10 cellular contexts compared by ENCODE assay signal in the genomic region with DNA sequence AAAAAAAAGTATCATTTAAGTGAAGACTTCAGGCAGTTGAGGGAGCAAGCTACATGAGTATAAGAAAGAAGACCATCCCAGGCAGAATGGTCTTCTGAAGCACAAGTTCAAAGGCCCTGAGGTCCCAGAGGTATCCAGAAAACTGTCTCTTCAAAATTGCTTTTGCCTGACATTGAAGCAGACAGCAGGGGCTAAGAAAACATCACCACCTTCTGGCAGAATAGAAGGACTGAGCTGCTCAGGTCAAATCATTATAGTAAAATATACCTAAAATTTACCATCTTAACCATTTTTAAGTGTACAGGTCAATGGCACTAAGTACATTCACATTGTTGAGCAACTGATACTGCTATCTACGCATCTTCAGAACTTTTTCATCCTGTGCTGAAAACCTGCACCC. TPM values are rescaled to one million over a fixed set of nuclear protein-coding genes. Genes with fewer than 3 reads are reported as not detected.
DNase-seq lines count a peak whose midpoint lies in the region; ATAC-seq, FAIRE-seq and TF ChIP-seq lines count a peak whose summit lies in the region.
"Had no signal": no experiment of that assay in that cellular context is flagged by ENCODE, and none has a peak within 500 bp of the region (broad histone marks: within the 10 kb centered on the region; RNA-seq: fewer than 3 reads in every experiment).

No MANE protein-coding gene starts in this region.

- H3K27ac Mint-ChIP-seq in stimulated activated naive B cell treated with anti-CD40 and anti-IgM and Interleukin-4, amounts not matched to agents 10 μg/mL and 1 μg/mL and 100 μg/mL, for 72 hours: no peak overlapping the region

- TF ChIP-seq RAD21 in A549 (conservative IDR thresholded peaks at IDR 0.05 in 1 of 2, IDR thresholded peaks at IDR 0.05 in 1 of 2): peak; percentile 35 to 53; a peak in 4 of 5 replicates

- H3K36me3 Mint-ChIP-seq in stimulated activated naive B cell treated with anti-CD40 and anti-IgM and Interleukin-4, amounts not matched to agents 10 μg/mL and 1 μg/mL and 100 μg/mL, for 72 hours: peaks cover 11 to 19% of the 10 kb centered on the region in 2 donors

- H3K27me3 ChIP-seq in OCI-LY3 (ENCODE audit: low read depth, low read length) (peaks cover 77% of the 10 kb centered on the region), gastrocnemius medialis (no peaks in the 10 kb centered on the region)
- H3K27me3 ChIP-seq: colonic mucosa had no signal

- H3K4me3 Mint-ChIP-seq in stimulated activated naive B cell treated with anti-CD40 and anti-IgM and Interleukin-4, amounts not matched to agents 10 μg/mL and 1 μg/mL and 100 μg/mL, for 72 hours: no peak overlapping the region

- no peaks in the 10 kb centered on the region for H3K27me3 Mint-ChIP-seq in stimulated activated naive B cell treated with anti-CD40 and anti-IgM and Interleukin-4, amounts not matched to agents 10 μg/mL and 1 μg/mL and 100 μg/mL, for 72 hours

- H3K4me3 ChIP-seq in A549 (no peak overlapping the region), GM12864 (ENCODE audit: low read depth, low read length) (no peak overlapping the region; the same call in 1 of the 2 replicates), OCI-LY3 (ENCODE audit: low read length) (no peak overlapping the region), gastrocnemius medialis (no peak overlapping the region)
- H3K4me3 ChIP-seq: colonic mucosa had no signal

- H3K4me1 ChIP-seq in A549 (no peaks in the 10 kb centered on the region), OCI-LY3 (ENCODE audit: low read length) (peaks cover 46% of the 10 kb centered on the region), gastrocnemius medialis (no peaks in the 10 kb centered on the region)
- H3K4me1 ChIP-seq: colonic mucosa had no signal

- POLR2A ChIA-PET in A549 (lab: Yijun Ruan, JAX): no interaction called here

- TF ChIP-seq POLR2A in A549 (IDR thresholded peaks at IDR 0.05; ENCODE audit: low read length): no peak
- no peak for TF ChIP-seq POLR2A in gastrocnemius medialis (IDR thresholded peaks at IDR 0.05)

- peaks cover 35 to 64% of the 10 kb centered on the region in 2 donors for H3K4me1 Mint-ChIP-seq in stimulated activated naive B cell treated with anti-CD40 and anti-IgM and Interleukin-4, amounts not matched to agents 10 μg/mL and 1 μg/mL and 100 μg/mL, for 72 hours

- H3K27ac ChIP-seq in A549: no peak overlapping the region
- H3K27ac ChIP-seq in OCI-LY3 (ENCODE audit: low read length): no peak overlapping the region
- no peak overlapping the region for H3K27ac ChIP-seq in gastrocnemius medialis
- H3K27ac ChIP-seq: colonic mucosa had no signal

- H3K36me3 ChIP-seq in OCI-LY3 (replicated peaks; ENCODE audit: low read depth, low read length) (no peaks in the 10 kb centered on the region), gastrocnemius medialis (no peaks in the 10 kb centered on the region)
- H3K36me3 ChIP-seq: colonic mucosa had no signal

- intact Hi-C loops in gastrocnemius medialis (cut with DNase I; ENCODE audit: low total_unique reads) (no loop called here), posterior cingulate gyrus (cut with DNase I) (no loop called here)

- TF ChIP-seq EP300 in A549 (IDR thresholded peaks at IDR 0.05): no peak

- no peak for FAIRE-seq in A549 (lab: Jason Lieb, UNC)

- H3K9ac ChIP-seq in OCI-LY3 (ENCODE audit: low read length): no peak overlapping the region

- no peaks in the 10 kb centered on the region for H3K9me3 ChIP-seq in A549
- 0 out of 2 replicates have a peak, but pooled peaks cover 6% of the 10 kb centered on the region for H3K9me3 ChIP-seq in OCI-LY3 (ENCODE audit: insufficient read depth, low read length)
- no peaks in the 10 kb centered on the region for H3K9me3 ChIP-seq in gastrocnemius medialis
- H3K9me3 ChIP-seq: colonic mucosa had no signal

- CTCF ChIA-PET in A549 (lab: Yijun Ruan, JAX): interaction anchor here (0.6 to 1.4 kb wide), 6 partner anchors 10 to 598 kb away, joined by 3 to 7 read pairs (median 4); partner anchors contain the start of gene SEC62

- ATAC-seq in A549 (peak; percentile 74 to 77), gastrocnemius medialis (no peak)
- no peak for ATAC-seq in stimulated activated naive B cell treated with anti-CD40 and anti-IgM and Interleukin-4, amounts not matched to agents 10 μg/mL and 1 μg/mL and 100 μg/mL, for 72 hours (replicated peaks)

- peak; percentile 32; the same call in 2 of the 3 replicates for TF ChIP-seq CTCF in A549 (IDR thresholded peaks at IDR 0.05)
- peak; percentile 48 for TF ChIP-seq CTCF in GM12864 (IDR thresholded peaks at IDR 0.05; ENCODE audit: low read depth, low read length, missing control alignments)
- peak; percentile 83 for TF ChIP-seq CTCF in OCI-LY3 (IDR thresholded peaks at IDR 0.05; ENCODE audit: low read depth, low read length)
- no peak for TF ChIP-seq CTCF in gastrocnemius medialis (IDR thresholded peaks at IDR 0.05 in 4 of 5, conservative IDR thresholded peaks at IDR 0.05 in 1 of 5)

- in situ Hi-C loops in gastrocnemius medialis (cut with MboI; ENCODE audit: low sequenced_read_pairs in 4 of 4): no loop called here

- H4K20me1 ChIP-seq in OCI-LY3 (ENCODE audit: insufficient read depth, low read length): peaks cover 24% of the 10 kb centered on the region; the same call in 1 of the 2 replicates

- peak in 1 of 2 experiments; percentile 23 for DNase-seq in A549 (ENCODE audit: low read depth in 1 of 2, low spot score in 1 of 2)
- no peak for DNase-seq in GM12864 (ENCODE audit: low read depth)
- peak; percentile 12 for DNase-seq in fibroblast of peridontal ligament (ENCODE audit: extremely low read depth)
- DNase-seq in gastrocnemius medialis: no peak
- no peak for DNase-seq in posterior cingulate gyrus
- DNase-seq in NCI-H2029 (lab: John Stamatoyannopoulos, UW): no peak
- DNase-seq in stimulated activated naive B cell treated with anti-CD40 and anti-IgM and Interleukin-4, amounts not matched to agents 10 μg/mL and 1 μg/mL and 100 μg/mL, for 72 hours: no peak
- DNase-seq: colonic mucosa, NCI-H2107 had no signal

- no peak overlapping the region for H2AFZ ChIP-seq in OCI-LY3 (ENCODE audit: low read depth, low read length)

- WGBS in A549 (ENCODE audit: missing lambda C conversion rate): 94% methylated on average over 1 of the region's 1 CpG

- H3K9me3 Mint-ChIP-seq in stimulated activated naive B cell treated with anti-CD40 and anti-IgM and Interleukin-4, amounts not matched to agents 10 μg/mL and 1 μg/mL and 100 μg/mL, for 72 hours: peaks cover 0 to 2% of the 10 kb centered on the region in 2 donors

- H3K79me2 ChIP-seq in OCI-LY3 (ENCODE audit: low read length): no peaks in the 10 kb centered on the region

- H3K4me2 ChIP-seq in A549: no peak overlapping the region
- no peak overlapping the region for H3K4me2 ChIP-seq in OCI-LY3 (ENCODE audit: low read length)

TF ChIP-seq in A549, 52 proteins besides CTCF, POLR2A, EP300 and RAD21:
- TF ChIP-seq SMC3 (IDR thresholded peaks at IDR 0.05): peak; percentile 26; the same call in 1 of the 3 replicates
- TF ChIP-seq JUNB (IDR thresholded peaks at IDR 0.05): no peak

RNA-seq across cellular contexts. Expression of gene GPR160, which starts 16.4 kb away (rescaled TPM):
- polyA plus RNA-seq in A549 (2011; rRNA removed) (4.5 and 6.3 TPM in 2 replicates), A549 (2017; fragmentation: RNase III; extraction: RNeasy Plus Mini Kit Qiagen cat#74134 plus additional on column Dnase treatment) (2.0 TPM in 3 replicates)
- 1.1 and 1.6 TPM in 2 replicates for polyA plus RNA-seq in A549 (2012; cell fraction: cytosol; rRNA removed)
- polyA plus RNA-seq in A549 (2012; cell fraction: nucleus; rRNA removed): 0.48 and 0.49 TPM in 2 replicates
- 0.54 and 0.79 TPM in 2 replicates for polyA minus RNA-seq in A549 (2011; rRNA and poly(A)+ RNA removed)
- total RNA-seq in gastrocnemius medialis: 1 to 10 TPM in 2 of 4 donors, under 1 TPM in 2; 0.62 to 2.1 (median 1.2) TPM

Comparison
In these comparisons a context has a peak if more than half of its experiments do, and no peak if none do; other contexts are left out.
1. ATAC-seq: peak in A549 (2 of 2); none in gastrocnemius medialis (0 of 2) and stimulated activated naive B cell treated with anti-CD40 and anti-IgM and Interleukin-4, amounts not matched to agents 10 μg/mL and 1 μg/mL and 100 μg/mL, for 72 hours (0 of 2).
2. CTCF ChIP-seq: peak in A549 (single experiment), GM12864 (single experiment) and OCI-LY3 (single experiment); none in gastrocnemius medialis (0 of 5).